In the genomic region with DNA sequence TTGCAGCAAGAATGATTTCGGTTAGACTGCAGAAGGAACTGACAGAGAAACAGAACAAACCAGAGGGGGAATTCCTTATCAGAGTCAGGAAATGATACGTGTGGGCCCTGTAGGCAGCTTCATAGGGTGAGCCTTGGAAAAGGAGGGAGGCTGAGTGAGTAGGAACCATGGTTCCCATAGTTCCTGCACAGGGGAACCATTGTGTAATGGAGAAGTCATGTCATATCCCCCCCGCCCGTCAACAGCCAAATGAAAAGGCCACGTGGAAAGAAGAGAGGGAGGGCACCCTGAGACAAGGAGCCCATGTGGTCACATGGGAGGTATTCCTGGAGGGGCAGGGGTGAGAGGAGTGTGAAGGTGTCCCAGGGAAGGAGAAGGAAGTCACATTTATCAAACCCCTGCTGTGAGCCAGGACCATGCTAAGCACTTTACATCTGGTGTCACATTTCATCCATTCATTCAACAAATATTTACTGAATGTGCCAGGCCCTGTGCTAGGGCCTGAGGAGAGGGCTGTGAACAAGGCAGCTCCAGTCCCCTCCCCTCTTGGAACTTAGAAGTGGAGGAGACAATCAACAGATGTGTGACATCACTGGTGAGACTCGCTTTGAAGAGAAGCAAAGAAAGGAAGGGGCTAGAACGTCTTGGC, we compare ENCODE assay signal across 1 cellular context.
TF ChIP-seq lines count a peak whose summit lies in the region.

No MANE protein-coding gene starts in this region.

TF ChIP-seq in endothelial cell of umbilical vein, 7 proteins besides CTCF, POLR2A, EP300 and RAD21:
- TF ChIP-seq EZH2 (IDR thresholded peaks at IDR 0.05; ENCODE audit: borderline replicate concordance, low read depth, low read length, severe bottlenecking) (no peak), MAX (IDR thresholded peaks at IDR 0.05; ENCODE audit: insufficient read depth, insufficient read length) (no peak), MYC (IDR thresholded peaks at IDR 0.05; ENCODE audit: low read depth, low read length) (no peak), FOS (IDR thresholded peaks at IDR 0.05; ENCODE audit: borderline replicate concordance, insufficient read depth, low read length) (no peak), GATA2 (IDR thresholded peaks at IDR 0.05; ENCODE audit: insufficient read depth, insufficient read length, low read depth, low read length) (no peak), POLR2AphosphoS5 (IDR thresholded peaks at IDR 0.05; ENCODE audit: insufficient read depth, low read depth, low read length) (no peak), JUN (IDR thresholded peaks at IDR 0.05; ENCODE audit: borderline replicate concordance, insufficient read depth, insufficient read length, low read depth) (no peak)
